In genomic region chr16:57530104-57530522, GRCh38 we compare ENCODE assay signal across 1 cellular context.
A peak's percentile ranks its signal among the peaks of the same experiment; 100 is the strongest.
TF ChIP-seq lines count a peak whose summit lies in the region.

No MANE protein-coding gene starts in this region.

TF ChIP-seq in endothelial cell of umbilical vein, 7 proteins besides CTCF, POLR2A, EP300 and RAD21:
- TF ChIP-seq FOS (IDR thresholded peaks at IDR 0.05; ENCODE audit: borderline replicate concordance, insufficient read depth, low read length) (peak; percentile 88), POLR2AphosphoS5 (IDR thresholded peaks at IDR 0.05; ENCODE audit: insufficient read depth, low read depth, low read length) (peak; percentile 39), JUN (IDR thresholded peaks at IDR 0.05; ENCODE audit: borderline replicate concordance, insufficient read depth, insufficient read length, low read depth) (peak; percentile 58), MAX (IDR thresholded peaks at IDR 0.05; ENCODE audit: insufficient read depth, insufficient read length) (no peak), GATA2 (IDR thresholded peaks at IDR 0.05; ENCODE audit: insufficient read depth, insufficient read length, low read depth, low read length) (no peak), EZH2 (IDR thresholded peaks at IDR 0.05; ENCODE audit: borderline replicate concordance, low read depth, low read length, severe bottlenecking) (no peak)
